ENCODE assay signal across 20 cellular contexts in the genomic region with DNA sequence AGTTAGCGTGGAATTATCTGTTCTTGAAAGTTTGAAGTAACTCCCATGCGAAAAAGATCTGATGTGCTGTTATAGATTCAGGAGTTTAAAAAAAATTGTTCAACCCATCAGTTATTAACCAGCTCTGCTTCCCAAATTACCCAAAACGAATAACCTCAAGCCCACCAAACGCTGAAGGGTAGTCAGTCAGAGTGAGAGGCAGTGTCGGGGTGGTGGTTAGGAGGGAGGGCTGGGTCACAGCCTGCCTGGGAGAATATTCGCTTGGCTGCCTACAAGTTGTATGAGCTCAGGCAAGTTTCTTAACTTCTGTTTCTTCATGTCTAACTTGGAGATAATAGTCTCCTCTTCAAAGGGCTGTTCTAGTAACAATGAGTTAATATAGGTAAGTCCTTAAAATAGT.
DNase-seq lines count a peak whose midpoint lies in the region; ATAC-seq and TF ChIP-seq lines count a peak whose summit lies in the region.
"Had no signal": no experiment of that assay in that cellular context is flagged by ENCODE, and none has a peak within 500 bp of the region (broad histone marks: within the 10 kb centered on the region; RNA-seq: fewer than 3 reads in every experiment).

No MANE protein-coding gene starts in this region.

- no peak overlapping the region for H3K4me3 Mint-ChIP-seq in activated naive CD4-positive, alpha-beta T cell treated with anti-CD3 and anti-CD28 coated beads, Interleukin-2, amount 50 U/mL, for 24 hours
- no peak overlapping the region for H3K4me3 Mint-ChIP-seq in activated naive CD4-positive, alpha-beta T cell treated with anti-CD3 and anti-CD28 coated beads for 36 hours
- no peak overlapping the region for H3K4me3 Mint-ChIP-seq in effector memory CD8-positive, alpha-beta T cell
- H3K4me3 Mint-ChIP-seq in type B pancreatic cell: no peak overlapping the region
- H3K4me3 Mint-ChIP-seq: activated CD4-positive, alpha-beta T cell treated with anti-CD3 and anti-CD28 coated beads, Interleukin-2, amount 10 ng/mL, durations not matched to agents 7 days and 5 days; activated naive CD4-positive, alpha-beta T cell treated with anti-CD3 and anti-CD28 coated beads, Interleukin-2, amount 10 ng/mL, durations not matched to agents 7 days and 5 days; HFFc6 had no signal

- no peak overlapping the region for H3K27ac ChIP-seq in coronary artery
- H3K27ac ChIP-seq: tibial nerve had no signal

- peak; percentile 37 for ATAC-seq in HG02678 (IDR thresholded peaks at IDR 0.05; ENCODE audit: unreplicated experiment)
- ATAC-seq in effector memory CD8-positive, alpha-beta T cell (replicated peaks): no peak
- ATAC-seq: A549, left cardiac atrium had no signal

- H3K4me1 Mint-ChIP-seq in activated naive CD4-positive, alpha-beta T cell treated with anti-CD3 and anti-CD28 coated beads, Interleukin-2, amount 50 U/mL, for 24 hours: peaks cover 80% of the 10 kb centered on the region
- peaks cover 75% of the 10 kb centered on the region for H3K4me1 Mint-ChIP-seq in activated naive CD4-positive, alpha-beta T cell treated with anti-CD3 and anti-CD28 coated beads for 36 hours (ENCODE audit: low read depth)
- peaks cover 27 to 37% of the 10 kb centered on the region in 2 donors for H3K4me1 Mint-ChIP-seq in effector memory CD8-positive, alpha-beta T cell (ENCODE audit: low read depth in 2 of 2)
- H3K4me1 Mint-ChIP-seq in type B pancreatic cell (ENCODE audit: unreplicated experiment): no peaks in the 10 kb centered on the region

- H3K36me3 Mint-ChIP-seq in activated naive CD4-positive, alpha-beta T cell treated with anti-CD3 and anti-CD28 coated beads, Interleukin-2, amount 50 U/mL, for 24 hours: no peaks in the 10 kb centered on the region
- H3K36me3 Mint-ChIP-seq in activated naive CD4-positive, alpha-beta T cell treated with anti-CD3 and anti-CD28 coated beads for 36 hours (ENCODE audit: low read depth): no peaks in the 10 kb centered on the region
- H3K36me3 Mint-ChIP-seq in effector memory CD8-positive, alpha-beta T cell (ENCODE audit: insufficient read depth): peaks cover 18% of the 10 kb centered on the region
- H3K36me3 Mint-ChIP-seq in type B pancreatic cell: no peaks in the 10 kb centered on the region
- H3K36me3 Mint-ChIP-seq: activated naive CD4-positive, alpha-beta T cell treated with anti-CD3 and anti-CD28 coated beads, Interleukin-2, amount 10 ng/mL, durations not matched to agents 7 days and 5 days; CD14-positive monocyte had no signal

- TF ChIP-seq CTCF in type B pancreatic cell (conservative IDR thresholded peaks at IDR 0.05) (no peak), coronary artery (IDR thresholded peaks at IDR 0.05) (no peak)

- H3K4me3 ChIP-seq in coronary artery: no peak overlapping the region
- H3K4me3 ChIP-seq: A549, tibial nerve had no signal

- CTCF ChIA-PET in activated naive CD4-positive, alpha-beta T cell treated with anti-CD3 and anti-CD28 coated beads for 36 hours (lab: Charles Lee): interaction anchor here (1.0 to 3.4 kb wide), 3 partner anchors 8 to 323 kb away, joined by 3 to 11 read pairs (median 6); no protein-coding TSS in a partner anchor

- peak overlapping the region; percentile 30 for H3K27ac Mint-ChIP-seq in activated naive CD4-positive, alpha-beta T cell treated with anti-CD3 and anti-CD28 coated beads, Interleukin-2, amount 50 U/mL, for 24 hours
- H3K27ac Mint-ChIP-seq in activated naive CD4-positive, alpha-beta T cell treated with anti-CD3 and anti-CD28 coated beads for 36 hours: no peak overlapping the region
- peak overlapping the region; percentile 57 to 75 for H3K27ac Mint-ChIP-seq in effector memory CD8-positive, alpha-beta T cell
- no peak overlapping the region for H3K27ac Mint-ChIP-seq in type B pancreatic cell
- H3K27ac Mint-ChIP-seq: activated CD4-positive, alpha-beta T cell treated with anti-CD3 and anti-CD28 coated beads, Interleukin-2, amount 10 ng/mL, durations not matched to agents 7 days and 5 days; activated naive CD4-positive, alpha-beta T cell treated with anti-CD3 and anti-CD28 coated beads, Interleukin-2, amount 10 ng/mL, durations not matched to agents 7 days and 5 days; HFFc6 had no signal

- H3K9me3 Mint-ChIP-seq in activated naive CD4-positive, alpha-beta T cell treated with anti-CD3 and anti-CD28 coated beads, Interleukin-2, amount 50 U/mL, for 24 hours: no peaks in the 10 kb centered on the region
- no peaks in the 10 kb centered on the region for H3K9me3 Mint-ChIP-seq in activated naive CD4-positive, alpha-beta T cell treated with anti-CD3 and anti-CD28 coated beads for 36 hours
- H3K9me3 Mint-ChIP-seq in effector memory CD8-positive, alpha-beta T cell: no peaks in the 10 kb centered on the region
- no peaks in the 10 kb centered on the region for H3K9me3 Mint-ChIP-seq in type B pancreatic cell
- H3K9me3 Mint-ChIP-seq: activated CD4-positive, alpha-beta T cell treated with anti-CD3 and anti-CD28 coated beads, Interleukin-2, amount 10 ng/mL, durations not matched to agents 7 days and 5 days; activated naive CD4-positive, alpha-beta T cell treated with anti-CD3 and anti-CD28 coated beads, Interleukin-2, amount 10 ng/mL, durations not matched to agents 7 days and 5 days; HFFc6 had no signal

- no peak for DNase-seq in activated naive CD4-positive, alpha-beta T cell treated with anti-CD3 and anti-CD28 coated beads for 36 hours
- DNase-seq in effector memory CD8-positive, alpha-beta T cell: no peak
- DNase-seq in type B pancreatic cell (ENCODE audit: extremely low spot score, unreplicated experiment) (peak; percentile 32), NCI-H748 treated with DMSO at 0.1 percent for 48 hours (lab: John Stamatoyannopoulos, UW) (no peak), coronary artery (ENCODE audit: low spot score) (no peak), HuH-7 (ENCODE audit: low spot score) (no peak)
- DNase-seq: activated CD4-positive, alpha-beta T cell treated with anti-CD3 and anti-CD28 coated beads, Interleukin-2, amount 10 ng/mL, durations not matched to agents 7 days and 5 days; activated naive CD4-positive, alpha-beta T cell treated with anti-CD3 and anti-CD28 coated beads, Interleukin-2, amount 10 ng/mL, durations not matched to agents 7 days and 5 days; foreskin melanocyte; HFFc6; left cardiac atrium; NCI-H1048; NCI-H2081 treated with DMSO at 0.1 percent for 48 hours; NCI-H510A treated with DMSO at 0.1 percent for 48 hours; SW 1271 had no signal

- intact Hi-C loops in activated naive CD4-positive, alpha-beta T cell treated with anti-CD3 and anti-CD28 coated beads for 36 hours (cut with micrococcal nuclease): no loop called here

- H3K27me3 Mint-ChIP-seq in activated naive CD4-positive, alpha-beta T cell treated with anti-CD3 and anti-CD28 coated beads, Interleukin-2, amount 50 U/mL, for 24 hours: peaks cover 1% of the 10 kb centered on the region
- no peaks in the 10 kb centered on the region for H3K27me3 Mint-ChIP-seq in activated naive CD4-positive, alpha-beta T cell treated with anti-CD3 and anti-CD28 coated beads for 36 hours (ENCODE audit: low read depth)
- peaks cover 0 to 48% of the 10 kb centered on the region in 2 donors for H3K27me3 Mint-ChIP-seq in effector memory CD8-positive, alpha-beta T cell
- H3K27me3 Mint-ChIP-seq in type B pancreatic cell: peaks cover 13% of the 10 kb centered on the region

Comparison
In these comparisons a context has a peak if more than half of its experiments do, and no peak if none do; other contexts are left out.
1. H3K27ac Mint-ChIP-seq: peak in activated naive CD4-positive, alpha-beta T cell treated with anti-CD3 and anti-CD28 coated beads, Interleukin-2, amount 50 U/mL, for 24 hours (single experiment) and effector memory CD8-positive, alpha-beta T cell (2 of 2); none in activated naive CD4-positive, alpha-beta T cell treated with anti-CD3 and anti-CD28 coated beads for 36 hours (single experiment) and type B pancreatic cell (single experiment).